17 cellular contexts compared by ENCODE assay signal in the genomic region with DNA sequence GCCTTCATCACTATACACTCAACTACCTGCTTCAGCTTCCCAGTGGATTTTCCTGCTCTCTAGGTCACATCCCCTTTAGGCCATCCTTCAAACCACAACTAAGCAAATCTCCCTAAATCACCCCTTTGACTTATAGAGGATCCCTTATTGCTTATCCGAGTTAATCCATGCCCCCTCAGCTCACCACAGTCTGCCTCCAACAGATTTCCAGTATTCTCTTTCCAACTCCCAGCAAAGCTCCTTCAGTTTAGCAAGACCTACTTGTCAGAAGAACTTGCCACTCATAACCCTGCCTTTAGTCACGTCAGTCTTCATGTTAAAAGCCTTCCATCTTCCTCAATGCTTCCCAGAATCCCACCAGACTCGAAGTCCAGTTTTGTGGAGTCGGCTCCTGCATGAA. TPM values are rescaled to one million over a fixed set of nuclear protein-coding genes. Genes with fewer than 3 reads are reported as not detected.
DNase-seq lines count a peak whose midpoint lies in the region; ATAC-seq and TF ChIP-seq lines count a peak whose summit lies in the region.
"Had no signal": no experiment of that assay in that cellular context is flagged by ENCODE, and none has a peak within 500 bp of the region (broad histone marks: within the 10 kb centered on the region; RNA-seq: fewer than 3 reads in every experiment).

No MANE protein-coding gene starts in this region.

- H3K4me3 ChIP-seq in GM23338, result no peak overlapping the region
- H3K4me3 ChIP-seq: BLaER1 treated with 17β-estradiol and CSF1 and Interleukin-3, amounts not matched to agents 10 nM and 100 nM; GM23248 had no signal

- no peaks in the 10 kb centered on the region for H3F3A ChIP-seq in GM23338 (replicated peaks; ENCODE audit: low read depth)

- no peaks in the 10 kb centered on the region for H3K9me2 ChIP-seq in GM23338 (ENCODE audit: insufficient read depth)

- no peaks in the 10 kb centered on the region for H3K27me3 Mint-ChIP-seq in GM23338 (ENCODE audit: insufficient read depth, low read depth, poor library complexity)
- H3K27me3 Mint-ChIP-seq in activated T-helper 17 cell treated with anti-CD3 and anti-CD28 coated beads, Interleukin-2, amount 50 U/mL, for 72 hours, result peaks cover 12% of the 10 kb centered on the region
- H3K27me3 Mint-ChIP-seq: CD4-positive, CD25-positive, alpha-beta regulatory T cell had no signal

- no peak overlapping the region for H3K4me2 ChIP-seq in GM23338
- H3K4me2 ChIP-seq: BLaER1 treated with 17β-estradiol and CSF1 and Interleukin-3, amounts not matched to agents 10 nM and 100 nM had no signal

- H3K36me3 ChIP-seq in GM23338 (ENCODE audit: insufficient read depth), result no peaks in the 10 kb centered on the region

- peaks cover 15% of the 10 kb centered on the region for H3K36me3 Mint-ChIP-seq in GM23338 (ENCODE audit: low read depth)
- H3K36me3 Mint-ChIP-seq in activated T-helper 17 cell treated with anti-CD3 and anti-CD28 coated beads, Interleukin-2, amount 50 U/mL, for 72 hours (ENCODE audit: low read depth), result no peaks in the 10 kb centered on the region
- H3K36me3 Mint-ChIP-seq: CD4-positive, CD25-positive, alpha-beta regulatory T cell had no signal

- H3K4me1 Mint-ChIP-seq in GM23338, result peaks cover 24% of the 10 kb centered on the region
- no peaks in the 10 kb centered on the region for H3K4me1 Mint-ChIP-seq in activated T-helper 17 cell treated with anti-CD3 and anti-CD28 coated beads, Interleukin-2, amount 50 U/mL, for 72 hours
- H3K4me1 Mint-ChIP-seq: CD4-positive, CD25-positive, alpha-beta regulatory T cell had no signal

- peaks cover 16% of the 10 kb centered on the region for H3K79me2 ChIP-seq in GM23338 (replicated peaks; ENCODE audit: insufficient read depth)

- no peak for ATAC-seq in GM23338
- ATAC-seq in activated T-helper 17 cell treated with anti-CD3 and anti-CD28 coated beads, Interleukin-2, amount 50 U/mL, for 72 hours (replicated peaks), result no peak

- H2AFZ ChIP-seq in GM23338, result no peak overlapping the region
- H2AFZ ChIP-seq: GM23248 had no signal

- no peaks in the 10 kb centered on the region for H3K27me3 ChIP-seq in GM23338 (ENCODE audit: insufficient read depth)
- H3K27me3 ChIP-seq: BLaER1 treated with 17β-estradiol and CSF1 and Interleukin-3, amounts not matched to agents 10 nM and 100 nM had no signal

- H3K9me3 Mint-ChIP-seq in GM23338, result no peaks in the 10 kb centered on the region; the same call in 2 of the 3 replicates
- H3K9me3 Mint-ChIP-seq in activated T-helper 17 cell treated with anti-CD3 and anti-CD28 coated beads, Interleukin-2, amount 50 U/mL, for 72 hours, result no peaks in the 10 kb centered on the region

- peaks cover 18% of the 10 kb centered on the region for H3K4me1 ChIP-seq in GM23338 (ENCODE audit: insufficient read depth)

- H3K27ac ChIP-seq in GM23338 (ENCODE audit: low read depth) (no peak overlapping the region), caudate nucleus (ENCODE audit: low read depth, low read length) (peak overlapping the region; percentile 67)
- H3K27ac ChIP-seq: GM23248 had no signal

- H3K27ac Mint-ChIP-seq in GM23338, result peak overlapping the region; percentile 57
- H3K27ac Mint-ChIP-seq in activated T-helper 17 cell treated with anti-CD3 and anti-CD28 coated beads, Interleukin-2, amount 50 U/mL, for 72 hours, result no peak overlapping the region
- H3K27ac Mint-ChIP-seq: CD4-positive, CD25-positive, alpha-beta regulatory T cell had no signal

- no peak overlapping the region for H3K4me3 Mint-ChIP-seq in GM23338
- H3K4me3 Mint-ChIP-seq in activated T-helper 17 cell treated with anti-CD3 and anti-CD28 coated beads, Interleukin-2, amount 50 U/mL, for 72 hours, result no peak overlapping the region
- H3K4me3 Mint-ChIP-seq: CD4-positive, CD25-positive, alpha-beta regulatory T cell had no signal

- DNase-seq in D341Med (ENCODE audit: low spot score) (peak; percentile 51), GM23338 (ENCODE audit: low spot score) (no peak), NCI-H82 (lab: John Stamatoyannopoulos, UW) (peak; percentile 94), caudate nucleus (lab: John Stamatoyannopoulos, UW) (no peak), NCI-H345 (lab: John Stamatoyannopoulos, UW) (no peak), LoVo (ENCODE audit: low spot score) (no peak)
- DNase-seq: ACHN; CD4-positive, CD25-positive, alpha-beta regulatory T cell; COR-L47; DMS79; EL; GM23248; H7; IMR-90; KBM-7 had no signal

- H4K20me1 ChIP-seq in GM23338 (replicated peaks; ENCODE audit: insufficient read depth), result no peaks in the 10 kb centered on the region
- H4K20me1 ChIP-seq: BLaER1 treated with 17β-estradiol and CSF1 and Interleukin-3, amounts not matched to agents 10 nM and 100 nM had no signal

- TF ChIP-seq CTCF in GM23338 (conservative IDR thresholded peaks at IDR 0.05; ENCODE audit: low read depth in 2 of 2), result no peak

TF ChIP-seq in GM23338, 12 proteins besides CTCF, POLR2A, EP300 and RAD21:
- TF ChIP-seq, protein P1, sequence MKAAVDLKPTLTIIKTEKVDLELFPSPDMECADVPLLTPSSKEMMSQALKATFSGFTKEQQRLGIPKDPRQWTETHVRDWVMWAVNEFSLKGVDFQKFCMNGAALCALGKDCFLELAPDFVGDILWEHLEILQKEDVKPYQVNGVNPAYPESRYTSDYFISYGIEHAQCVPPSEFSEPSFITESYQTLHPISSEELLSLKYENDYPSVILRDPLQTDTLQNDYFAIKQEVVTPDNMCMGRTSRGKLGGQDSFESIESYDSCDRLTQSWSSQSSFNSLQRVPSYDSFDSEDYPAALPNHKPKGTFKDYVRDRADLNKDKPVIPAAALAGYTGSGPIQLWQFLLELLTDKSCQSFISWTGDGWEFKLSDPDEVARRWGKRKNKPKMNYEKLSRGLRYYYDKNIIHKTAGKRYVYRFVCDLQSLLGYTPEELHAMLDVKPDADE (IDR thresholded peaks at IDR 0.05), result no peak
- TF ChIP-seq ZNF331 (CRISPR knock-in tag; IDR thresholded peaks at IDR 0.05; ENCODE audit: low read depth) (no peak), ZNF114 (CRISPR knock-in tag; IDR thresholded peaks at IDR 0.05) (no peak), NANOG (IDR thresholded peaks at IDR 0.05; ENCODE audit: borderline replicate concordance) (no peak), POLR2AphosphoS5 (IDR thresholded peaks at IDR 0.05; ENCODE audit: low read depth) (no peak), CREB1 (CRISPR knock-in tag; IDR thresholded peaks at IDR 0.05; ENCODE audit: low read depth) (no peak), JUNB (IDR thresholded peaks at IDR 0.05; ENCODE audit: unreplicated experiment) (no peak)

RNA-seq across cellular contexts. Expression of a gene that starts 38.6 kb away (rescaled TPM):
- total RNA-seq in GM23338 (2014; rRNA removed; shearing (Covaris generic)), result 13.1 and 17.7 TPM in 2 replicates
- 6.3 and 7.1 TPM in 2 replicates for polyA plus RNA-seq in GM23338 (2016; fragmentation: Nextera tagmentation; extraction: Ambion mirVana)
- total RNA-seq in activated T-helper 17 cell treated with anti-CD3 and anti-CD28 coated beads, Interleukin-2, amount 50 U/mL, for 72 hours, result under 1 TPM; 0.26 to 0.56 TPM
- total RNA-seq: CD4-positive, CD25-positive, alpha-beta regulatory T cell had no signal
- polyA plus RNA-seq: CD4-positive, CD25-positive, alpha-beta regulatory T cell had no signal

Comparison
In these comparisons a context has a peak if more than half of its experiments do, and no peak if none do; other contexts are left out.
1. DNase-seq: peak in D341Med (single experiment) and NCI-H82 (single experiment); none in GM23338 (single experiment), caudate nucleus (0 of 61), NCI-H345 (single experiment) and LoVo (single experiment).